In the genomic region with DNA sequence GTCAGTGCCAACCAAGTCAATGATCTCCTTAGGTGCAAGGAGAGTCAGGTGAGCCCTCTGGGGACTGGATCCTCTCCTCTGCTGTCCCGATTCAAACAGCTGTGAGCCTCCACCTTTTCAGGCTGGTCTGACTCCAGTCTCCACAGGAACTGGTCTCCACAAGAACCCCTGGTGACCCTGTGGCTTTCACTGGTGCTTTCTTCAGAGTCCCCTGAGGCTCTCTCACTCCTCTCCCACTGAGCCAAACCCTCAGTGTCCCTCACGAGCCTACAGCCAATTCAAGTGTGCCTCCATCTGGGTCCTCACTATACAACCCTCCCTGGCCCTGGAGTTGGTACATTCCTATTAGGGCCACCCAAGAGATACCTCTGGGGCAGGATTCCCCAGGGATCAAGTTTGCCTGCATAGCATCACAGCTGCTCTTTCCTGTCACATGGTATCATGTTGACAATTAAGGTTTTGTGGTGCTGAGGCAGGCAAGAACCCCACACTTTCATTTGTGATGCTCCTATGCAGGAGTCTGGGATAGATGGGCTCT, we compare ENCODE assay signal across 30 cellular contexts. TPM values are rescaled to one million over a fixed set of nuclear protein-coding genes. Genes with fewer than 3 reads are reported as not detected.
A peak's percentile ranks its signal among the peaks of the same experiment; 100 is the strongest.
DNase-seq lines count a peak whose midpoint lies in the region; ATAC-seq, FAIRE-seq and TF ChIP-seq lines count a peak whose summit lies in the region.
"Had no signal": no experiment of that assay in that cellular context is flagged by ENCODE, and none has a peak within 500 bp of the region (broad histone marks: within the 10 kb centered on the region; RNA-seq: fewer than 3 reads in every experiment).

No MANE protein-coding gene starts in this region.

- no peaks in the 10 kb centered on the region for H3K9me3 ChIP-seq in A673 (ENCODE audit: low read depth, low read length, poor library complexity, severe bottlenecking)
- no peaks in the 10 kb centered on the region for H3K9me3 ChIP-seq in K562 (replicated peaks; ENCODE audit: control insufficient read depth, insufficient read depth, low read depth, low read length)
- H3K9me3 ChIP-seq: Caco-2, HAP-1 had no signal

- in situ Hi-C loops in K562 (cut with MboI): no loop called here

- H3K36me3 Mint-ChIP-seq in nephron progenitor cell (ENCODE audit: low read depth): no peaks in the 10 kb centered on the region
- H3K36me3 Mint-ChIP-seq: CD8-positive, alpha-beta T cell; T-cell had no signal

- TF ChIP-seq CTCF in A673 (conservative IDR thresholded peaks at IDR 0.05; ENCODE audit: low read depth, low read length) (no peak), K562 (IDR thresholded peaks at IDR 0.05 in 2 of 3, conservative IDR thresholded peaks at IDR 0.05 in 1 of 3; ENCODE audit: insufficient read depth in 2 of 3, low read depth in 1 of 3, low read length in 3 of 3) (no peak), nephron progenitor cell (IDR thresholded peaks at IDR 0.05) (no peak)

- H3K4me1 ChIP-seq in A673 (ENCODE audit: insufficient read depth, low read length, poor library complexity, severe bottlenecking) (no peaks in the 10 kb centered on the region), K562 (replicated peaks in 1 of 2; ENCODE audit: control insufficient read depth in 2 of 2, insufficient read depth in 2 of 2, low read length in 2 of 2) (no peaks in the 10 kb centered on the region)
- H3K4me1 ChIP-seq: Caco-2, HAP-1 had no signal

- POLR2A ChIA-PET in A673 (lab: Charles Lee; ENCODE audit: low non-redundant PET): no interaction called here
- POLR2A ChIA-PET in K562 (lab: Yijun Ruan, JAX): interaction anchor here (0.6 kb wide), 1 partner anchor 57 kb away, joined by 3 read pairs; no protein-coding TSS in a partner anchor

- H3K79me2 ChIP-seq in K562 (ENCODE audit: control insufficient read depth, insufficient read depth, low read length): no peaks in the 10 kb centered on the region

- no peak for TF ChIP-seq EP300 in K562 (IDR thresholded peaks at IDR 0.05; ENCODE audit: low read length)

- 0% methylated on average over 2 of the region's 2 CpGs for WGBS in K562 (ENCODE audit: insufficient coverage, low coverage, missing lambda C conversion rate)

- TF ChIP-seq RAD21 in K562 (CRISPR knock-in tag; conservative IDR thresholded peaks at IDR 0.05 in 1 of 2, IDR thresholded peaks at IDR 0.05 in 1 of 2): no peak

- H3K27me3 Mint-ChIP-seq in nephron progenitor cell (ENCODE audit: low read depth, poor library complexity): peaks cover 50% of the 10 kb centered on the region

- ATAC-seq in K562 (no peak), Right ventricle myocardium superior (ENCODE audit: poor library complexity) (no peak)
- ATAC-seq: CD8-positive, alpha-beta T cell; T-cell had no signal

- DNase-seq in A673 (ENCODE audit: low spot score): peak; percentile 60
- peak; percentile 12 for DNase-seq in ELF-1 (ENCODE audit: low read depth, low spot score)
- peak; percentile 36 for DNase-seq in NAMALWA (ENCODE audit: low spot score)
- DNase-seq in K562 (ENCODE audit: extremely low read depth in 1 of 4, low spot score in 3 of 4): no peak
- DNase-seq in nephron progenitor cell: no peak
- DNase-seq in Right ventricle myocardium superior: no peak
- DNase-seq in hepatic stellate cell (ENCODE audit: low spot score): no peak
- no peak for DNase-seq in stimulated activated CD4-positive, alpha-beta T cell treated with anti-CD3 and anti-CD28 coated beads, Interleukin-2, amount 100 ng/mL, for 48 hours
- DNase-seq: AML-193; Caco-2; CD8-positive, alpha-beta T cell; DMS 273 treated with DMSO at 0.1 percent for 48 hours; DMS79; GOT3; IMR-90; NCI-H1092 treated with DMSO at 0.1 percent for 48 hours; NCI-H1436; NCI-H187; NCI-H2081 treated with DMSO at 0.1 percent for 48 hours; NCI-H446; NCI-H524 treated with DMSO at 0.1 percent for 48 hours; NCI-H774; T-cell had no signal

- no peak overlapping the region for H2AFZ ChIP-seq in K562 (ENCODE audit: low read depth, low read length)

- CTCF ChIA-PET in A673 (lab: Charles Lee) (no interaction called here), K562 (lab: Yijun Ruan, JAX; ENCODE audit: low intra/inter-chr PET ratio) (no interaction called here)

- FAIRE-seq in K562 (lab: Jason Lieb, UNC): no peak
- FAIRE-seq: GM18507, RCC 7860 had no signal

- H3K27ac ChIP-seq in A673 (ENCODE audit: low read depth, low read length, poor library complexity, severe bottlenecking) (no peak overlapping the region), K562 (ENCODE audit: extremely low read depth, low read depth, low read length) (no peak overlapping the region)
- H3K27ac ChIP-seq: C4-2B, KMS-11 had no signal

- TF ChIP-seq POLR2A in K562 (conservative IDR thresholded peaks at IDR 0.05): no peak

- H3K9ac ChIP-seq in K562 (ENCODE audit: insufficient read depth in 1 of 2, low read depth in 2 of 2, low read length in 2 of 2): no peak overlapping the region
- H3K9ac ChIP-seq: KMS-11 had no signal

- peaks cover 14% of the 10 kb centered on the region for H3K4me1 Mint-ChIP-seq in nephron progenitor cell
- H3K4me1 Mint-ChIP-seq: T-cell had no signal

- no peaks in the 10 kb centered on the region for H3K9me3 Mint-ChIP-seq in nephron progenitor cell
- H3K9me3 Mint-ChIP-seq: CD8-positive, alpha-beta T cell; T-cell had no signal

- H3K9me1 ChIP-seq in K562 (ENCODE audit: control insufficient read depth, insufficient read depth, low read length): peaks cover 2% of the 10 kb centered on the region

- H3K27ac Mint-ChIP-seq in nephron progenitor cell: no peak overlapping the region
- H3K27ac Mint-ChIP-seq: CD8-positive, alpha-beta T cell; T-cell had no signal

- no peak overlapping the region for H3K4me3 Mint-ChIP-seq in nephron progenitor cell
- H3K4me3 Mint-ChIP-seq: CD8-positive, alpha-beta T cell; T-cell had no signal

- H3K36me3 ChIP-seq in A673 (ENCODE audit: insufficient read depth, low read length, poor library complexity, severe bottlenecking) (no peaks in the 10 kb centered on the region), K562 (ENCODE audit: control insufficient read depth, insufficient read depth, low read length) (no peaks in the 10 kb centered on the region)
- H3K36me3 ChIP-seq: HAP-1 had no signal

- H4K20me1 ChIP-seq in K562 (replicated peaks; ENCODE audit: control insufficient read depth, insufficient read depth, low read length): no peaks in the 10 kb centered on the region; the same call in 1 of the 2 replicates

- intact Hi-C loops in A673 (cut with micrococcal nuclease; ENCODE audit: unreplicated experiment) (no loop called here), K562 (cut with micrococcal nuclease) (no loop called here), Right ventricle myocardium superior (cut with DNase I) (loop anchor here (10.0 kb wide), 1 partner anchor 122 kb away; no protein-coding TSS in a partner anchor)

- H3K27me3 ChIP-seq in A673 (replicated peaks; ENCODE audit: insufficient read depth, low read depth, low read length, poor library complexity) (peaks cover 15% of the 10 kb centered on the region), K562 (ENCODE audit: control insufficient read depth in 2 of 2, insufficient read depth in 2 of 2, low read length in 2 of 2) (peaks cover 0 to 6% of the 10 kb centered on the region in 2 experiments; a peak in 1 of 5 replicates)

- H3K4me3 ChIP-seq in A673 (ENCODE audit: low read depth, low read length, poor library complexity, severe bottlenecking): no peak overlapping the region
- no peak overlapping the region for H3K4me3 ChIP-seq in K562
- H3K4me3 ChIP-seq: HAP-1 had no signal

- no peak overlapping the region for H3K4me2 ChIP-seq in K562 (ENCODE audit: insufficient read depth, low read length)
- H3K4me2 ChIP-seq: KMS-11 had no signal

- BruUV-seq in A673 (replicated peaks; lab: Mats Ljungman, UMichigan): no TSS peak
- no TSS peak for BruUV-seq in K562 (replicated peaks; lab: Mats Ljungman, UMichigan)

TF ChIP-seq in K562, 482 proteins besides CTCF, POLR2A, EP300 and RAD21 (continues in another document):
- TF ChIP-seq KHSRP (IDR thresholded peaks at IDR 0.05): no peak

RNA-seq across cellular contexts. Expression of gene NGF, which starts 5.2 kb away (rescaled TPM):
- total RNA-seq in A673 (2021) (0.39 and 0.47 TPM in 2 replicates), K562 (2014; rRNA removed) (not detected in 2 replicates), K562 (2014; rRNA removed; fragmentation: Illumina TruSeq; extraction: Trizol) (not detected in 2 replicates), K562 (2015; rRNA removed; fragmentation: Illumina TruSeq; extraction: Trizol) (not detected in 2 replicates), K562 (2021) (not detected in 2 replicates), Right ventricle myocardium superior (4.0 TPM)
- total RNA-seq in K562 (2011; cell fraction: chromatin; rRNA removed; ENCODE audit: low replicate concordance): not detected in 2 replicates
- total RNA-seq in K562 (2011; cell fraction: nucleolus; rRNA removed): not detected in 2 replicates
- total RNA-seq in K562 (2011; cell fraction: nucleoplasm; rRNA removed): not detected in 2 replicates
- polyA plus RNA-seq in K562 (2011; rRNA removed) (not detected in 2 replicates), K562 (2014; fragmentation: Illumina TruSeq; extraction: Trizol) (not detected in 2 replicates), K562 (2014; fragmentation: Nextera tagmentation; extraction: Ambion mirVana) (not detected), K562 (2014; rRNA removed) (not detected in 2 replicates)
- polyA plus RNA-seq in K562 (2011; cell fraction: cytosol; rRNA removed): not detected in 2 replicates
- not detected in 2 replicates for polyA plus RNA-seq in K562 (2011; cell fraction: nucleus; rRNA removed)
- not detected in 2 replicates for polyA plus RNA-seq in K562 (2012)
- polyA minus RNA-seq in K562 (2011; rRNA and poly(A)+ RNA removed): not detected in 2 replicates
- not detected in 2 replicates for polyA minus RNA-seq in K562 (2011; cell fraction: cytosol; rRNA and poly(A)+ RNA removed)
- not detected in 2 replicates for polyA minus RNA-seq in K562 (2011; cell fraction: nucleus; rRNA and poly(A)+ RNA removed)
- total RNA-seq: Caco-2; CD8-positive, alpha-beta T cell; SK-MEL-5; T-cell; T-helper 2 cell treated with Interferon-gamma antibody and Interleukin-4, amounts not matched to agents 100 ng/mL and 5 ng/mL, for 36 hours had no signal

Comparison
In these comparisons a context has a peak if more than half of its experiments do, and no peak if none do; other contexts are left out.
1. DNase-seq: peak in A673 (single experiment), ELF-1 (single experiment) and NAMALWA (single experiment); none in K562 (0 of 4), nephron progenitor cell (single experiment), Right ventricle myocardium superior (single experiment), hepatic stellate cell (single experiment) and stimulated activated CD4-positive, alpha-beta T cell treated with anti-CD3 and anti-CD28 coated beads, Interleukin-2, amount 100 ng/mL, for 48 hours (0 of 2).